In genomic region chr7:44985900-44986217, GRCh38 we compare ENCODE assay signal across 8 cellular contexts. TPM values are rescaled to one million over a fixed set of nuclear protein-coding genes. Genes with fewer than 3 reads are reported as not detected.
DNase-seq lines count a peak whose midpoint lies in the region; ATAC-seq and TF ChIP-seq lines count a peak whose summit lies in the region.

No MANE protein-coding gene starts in this region.

- no peak for ATAC-seq in CD8-positive, alpha-beta T cell
- no peak for ATAC-seq in HG02852 (IDR thresholded peaks at IDR 0.05; ENCODE audit: unreplicated experiment)
- ATAC-seq in GM19397 (IDR thresholded peaks at IDR 0.05; ENCODE audit: unreplicated experiment): no peak

- CTCF ChIA-PET in CD8-positive, alpha-beta T cell (lab: Charles Lee): interaction anchor here (0.7 to 1.0 kb wide), 2 partner anchors 15 kb away, joined by 3 to 4 read pairs; no protein-coding TSS in a partner anchor
- CTCF ChIA-PET in PC-9 (lab: Charles Lee): interaction anchor here (0.6 kb wide), 1 partner anchor 12 kb away, joined by 3 read pairs; no protein-coding TSS in a partner anchor

- peaks cover 66% of the 10 kb centered on the region for H3F3A ChIP-seq in PC-9 (ENCODE audit: insufficient read depth, low read depth)

- H3K4me3 Mint-ChIP-seq in CD8-positive, alpha-beta T cell: peak overlapping the region; percentile 96

- peaks cover 43% of the 10 kb centered on the region for H3K4me1 ChIP-seq in CD8-positive, alpha-beta T cell (ENCODE audit: insufficient read depth, low read length)
- H3K4me1 ChIP-seq in PC-9 (replicated peaks; ENCODE audit: insufficient read depth): peaks cover 25% of the 10 kb centered on the region
- H3K4me1 ChIP-seq in ovary (ENCODE audit: insufficient read depth): no peaks in the 10 kb centered on the region

- peak overlapping the region; percentile 84 for H2AFZ ChIP-seq in PC-9

- BruUV-seq in PC-9 (replicated peaks; lab: Mats Ljungman, UMichigan): no TSS peak

- no peak for TF ChIP-seq CTCF in CD8-positive, alpha-beta T cell (IDR thresholded peaks at IDR 0.05)
- no peak for TF ChIP-seq CTCF in PC-9 (conservative IDR thresholded peaks at IDR 0.05)
- TF ChIP-seq CTCF in epithelial cell of proximal tubule (conservative IDR thresholded peaks at IDR 0.05; ENCODE audit: low read depth, low read length): no peak
- TF ChIP-seq CTCF in ovary (IDR thresholded peaks at IDR 0.05): no peak

- H4K20me1 ChIP-seq in PC-9 (ENCODE audit: insufficient read depth): peaks cover 32% of the 10 kb centered on the region

- no peaks in the 10 kb centered on the region for H3K9me3 ChIP-seq in CD8-positive, alpha-beta T cell (ENCODE audit: low read length)
- H3K9me3 ChIP-seq in PC-9 (ENCODE audit: insufficient read depth, low read depth): no peaks in the 10 kb centered on the region
- H3K9me3 ChIP-seq in ovary: no peaks in the 10 kb centered on the region

- peak overlapping the region; percentile 93 for H3K27ac ChIP-seq in CD8-positive, alpha-beta T cell (ENCODE audit: low read depth, low read length)
- H3K27ac ChIP-seq in PC-9 (peak overlapping the region; percentile 87), ovary (peak overlapping the region; percentile 78 to 95)

- peak overlapping the region; percentile 84 for H3K4me3 ChIP-seq in CD8-positive, alpha-beta T cell (ENCODE audit: low read depth, low read length)
- H3K4me3 ChIP-seq in PC-9 (peak overlapping the region; percentile 95), epithelial cell of proximal tubule (ENCODE audit: low read depth, low read length) (peak overlapping the region; percentile 73), ovary (peak overlapping the region; percentile 49)

- H3K27me3 Mint-ChIP-seq in CD8-positive, alpha-beta T cell (ENCODE audit: low read depth): no peaks in the 10 kb centered on the region

- no peaks in the 10 kb centered on the region for H3K9me3 Mint-ChIP-seq in CD8-positive, alpha-beta T cell

- DNase-seq in CD8-positive, alpha-beta T cell: no peak
- DNase-seq in PC-9 (no peak), epithelial cell of proximal tubule (ENCODE audit: low read depth) (no peak), ovary (no peak), NCI-H69 (lab: John Stamatoyannopoulos, UW) (no peak), HuH-7.5 (ENCODE audit: low spot score) (no peak)

- TF ChIP-seq EP300 in ovary (IDR thresholded peaks at IDR 0.05): no peak

- H3K4me2 ChIP-seq in PC-9: peak overlapping the region; percentile 98

- peaks cover 23% of the 10 kb centered on the region for H3K36me3 ChIP-seq in CD8-positive, alpha-beta T cell (ENCODE audit: insufficient read depth, low read length)
- H3K36me3 ChIP-seq in PC-9 (ENCODE audit: low read depth) (peaks cover 39% of the 10 kb centered on the region), ovary (no peaks in the 10 kb centered on the region)

- intact Hi-C loops in CD8-positive, alpha-beta T cell (cut with DNase I, micrococcal nuclease): loop anchor here (1.0 to 5.0 kb wide), 6 partner anchors 9 to 239 kb away; partner anchors contain the start of genes ZMIZ2 (in 2 of the 2), PURB (in 1 of the 2) and TBRG4 (in 1 of the 2)
- intact Hi-C loops in PC-9 (cut with micrococcal nuclease; ENCODE audit: unreplicated experiment) (loop anchor here (1.0 to 10.0 kb wide), 3 partner anchors 13 to 401 kb away; partner anchors contain the start of gene TMED4), ovary (cut with DNase I) (loop anchor here in 2 of 4 donors (10.0 kb wide), 3 partner anchors 101 to 381 kb away; partner anchors contain the start of genes OGDH (in 1 of the 2), PURB (in 1 of the 2) and TBRG4 (in 1 of the 2))

- peaks cover 49% of the 10 kb centered on the region for H3K79me2 ChIP-seq in PC-9 (ENCODE audit: low read depth)

- H3K36me3 Mint-ChIP-seq in CD8-positive, alpha-beta T cell: peaks cover 51% of the 10 kb centered on the region

- H3K9me2 ChIP-seq in PC-9 (ENCODE audit: insufficient read depth): no peaks in the 10 kb centered on the region

- 2 to 8% (median 2%) methylated on average over 8 of the region's 8 CpGs for WGBS in ovary, 3 donors

- no peak for TF ChIP-seq POLR2A in ovary (IDR thresholded peaks at IDR 0.05)

- POLR2A ChIA-PET in CD8-positive, alpha-beta T cell (lab: Charles Lee): interaction anchor here (0.9 to 1.8 kb wide), 8 partner anchors 8 to 100 kb away, joined by 3 to 14 read pairs (median 6); partner anchors contain the start of genes CCM2 and PURB
- POLR2A ChIA-PET in PC-9 (lab: Charles Lee; ENCODE audit: unreplicated experiment): interaction anchor here (0.6 to 0.8 kb wide), 3 partner anchors 14 to 139 kb away, joined by 3 to 5 read pairs (median 3); partner anchors contain the start of gene CCM2

- no peaks in the 10 kb centered on the region for H3K27me3 ChIP-seq in CD8-positive, alpha-beta T cell (ENCODE audit: insufficient read depth, low read length)
- no peaks in the 10 kb centered on the region for H3K27me3 ChIP-seq in PC-9 (ENCODE audit: insufficient read depth, low read depth)
- no peaks in the 10 kb centered on the region for H3K27me3 ChIP-seq in ovary

- H3K27ac Mint-ChIP-seq in CD8-positive, alpha-beta T cell: peak overlapping the region; percentile 98

- peaks cover 56% of the 10 kb centered on the region for H3K4me1 Mint-ChIP-seq in CD8-positive, alpha-beta T cell (ENCODE audit: low read depth)

RNA-seq across cellular contexts. Expression of gene MYO1G, which starts 7.0 kb away (rescaled TPM):
- 100 to 1,000 TPM; 142 to 143 TPM for total RNA-seq in CD8-positive, alpha-beta T cell
- total RNA-seq in PC-9 (2021) (0.24 and 0.28 TPM in 2 replicates), epithelial cell of proximal tubule (under 0.01 TPM in 1 of 2 replicates, not detected in the other), ovary (1 to 10 TPM in 4 of 7 donors, under 1 TPM in 3; 0.48 to 2.4 (median 1.0) TPM)
- polyA plus RNA-seq in ovary: 1 to 10 TPM in 1 of 2 donors, under 1 TPM in 1; 0.64 to 1.1 TPM

RNA-seq across cellular contexts. Expression of gene CCM2, which starts 14.1 kb away (rescaled TPM):
- 10 to 100 TPM; 42.8 to 44.6 TPM for total RNA-seq in CD8-positive, alpha-beta T cell
- total RNA-seq in PC-9 (2021): 48.1 and 54.2 TPM in 2 replicates
- 49.2 and 60.1 TPM in 2 replicates for total RNA-seq in epithelial cell of proximal tubule
- total RNA-seq in ovary: 10 to 100 TPM; 16.2 to 34.6 (median 23.5) TPM
- polyA plus RNA-seq in ovary: 10 to 100 TPM; 21.2 to 23.1 TPM

Comparison
In these comparisons a context has a peak if more than half of its experiments do, and no peak if none do; other contexts are left out.
1. RNA of gene MYO1G, which starts 7.0 kb away (total RNA-seq): 142 to 143 TPM in CD8-positive, alpha-beta T cell; 0.48 to 2.4 TPM in ovary, 0.24 to 0.28 TPM in PC-9 and under 0.01 TPM in epithelial cell of proximal tubule; every median in the first group is over 10 times any median in the second.
2. Peak in every context shown above with its lines, with median percentiles within 50 percentile points of each other: H3K27ac ChIP-seq and H3K4me3 ChIP-seq.